ENCODE assay signal across 9 cellular contexts in genomic region chr10:70866424-70866823, GRCh38. TPM values are rescaled to one million over a fixed set of nuclear protein-coding genes. Genes with fewer than 3 reads are reported as not detected.
DNase-seq lines count a peak whose midpoint lies in the region; ATAC-seq, FAIRE-seq and TF ChIP-seq lines count a peak whose summit lies in the region.
"Had no signal": no experiment of that assay in that cellular context is flagged by ENCODE, and none has a peak within 500 bp of the region (broad histone marks: within the 10 kb centered on the region; RNA-seq: fewer than 3 reads in every experiment).

No MANE protein-coding gene starts in this region.

- no peaks in the 10 kb centered on the region for H4K20me1 ChIP-seq in HepG2 (ENCODE audit: insufficient read depth, low read length)

- no peaks in the 10 kb centered on the region for H3K27me3 ChIP-seq in liver (ENCODE audit: control insufficient read depth in 4 of 4, insufficient read depth in 4 of 4, low read length in 3 of 4)
- no peaks in the 10 kb centered on the region; a peak in 1 of 5 replicates for H3K27me3 ChIP-seq in HepG2 (ENCODE audit: control insufficient read depth in 1 of 2, insufficient read depth in 2 of 2, low read length in 2 of 2)
- no peaks in the 10 kb centered on the region for H3K27me3 ChIP-seq in effector memory CD4-positive, alpha-beta T cell (replicated peaks; ENCODE audit: control insufficient read depth, insufficient read depth, low read length, poor library complexity, severe bottlenecking)

- 48% methylated on average over 4 of the region's 4 CpGs for WGBS in liver
- WGBS in HepG2 (ENCODE audit: low lambda C conversion rate), result 94% methylated on average over 4 of the region's 4 CpGs

- H3K4me3 ChIP-seq in liver (ENCODE audit: low read depth in 1 of 3, low read length in 3 of 3) (no peak overlapping the region), HepG2 (replicated peaks in 1 of 3; ENCODE audit: insufficient read depth in 1 of 3, low read depth in 2 of 3, low read length in 3 of 3) (no peak overlapping the region)
- no peak overlapping the region for H3K4me3 ChIP-seq in effector memory CD4-positive, alpha-beta T cell (ENCODE audit: insufficient read depth, low read depth, low read length, poor library complexity, severe bottlenecking)

- H3K4me1 ChIP-seq in liver (ENCODE audit: control insufficient read depth in 4 of 4, insufficient read depth in 4 of 4, low read length in 3 of 4) (peaks cover 1 to 16% (median 11%) of the 10 kb centered on the region in 4 donors), HepG2 (ENCODE audit: insufficient read depth, low read length) (0 out of 2 replicates have a peak, but pooled peaks cover 6% of the 10 kb centered on the region)
- H3K4me1 ChIP-seq in effector memory CD4-positive, alpha-beta T cell (ENCODE audit: control insufficient read depth, insufficient read depth, low read length, poor library complexity, severe bottlenecking), result no peaks in the 10 kb centered on the region

- no peak overlapping the region for H3K4me2 ChIP-seq in HepG2 (ENCODE audit: low read depth, low read length)

- H3K9me3 ChIP-seq in liver (ENCODE audit: control insufficient read depth in 4 of 4, low read length in 3 of 4) (no peaks in the 10 kb centered on the region), HepG2 (ENCODE audit: low read length) (no peaks in the 10 kb centered on the region)
- no peaks in the 10 kb centered on the region for H3K9me3 ChIP-seq in effector memory CD4-positive, alpha-beta T cell (ENCODE audit: control insufficient read depth, low read length)

- no TSS peak for BruUV-seq in HepG2 (replicated peaks; lab: Mats Ljungman, UMichigan)

- no peak for FAIRE-seq in HepG2 (lab: Jason Lieb, UNC)

- POLR2A ChIA-PET in HepG2 (lab: Yijun Ruan, JAX), result no interaction called here

- no peak for TF ChIP-seq RAD21 in liver (IDR thresholded peaks at IDR 0.05)
- TF ChIP-seq RAD21 in HepG2 (CRISPR knock-in tag; IDR thresholded peaks at IDR 0.05), result no peak

- H3K79me2 ChIP-seq in HepG2 (ENCODE audit: insufficient read depth, low read length), result no peaks in the 10 kb centered on the region

- TF ChIP-seq EP300 in HepG2 (IDR thresholded peaks at IDR 0.05; ENCODE audit: low read depth in 2 of 2, low read length in 2 of 2) (no peak), HepG2 (CRISPR knock-in tag; IDR thresholded peaks at IDR 0.05; ENCODE audit: borderline replicate concordance) (no peak)

- H3K36me3 ChIP-seq in liver (ENCODE audit: control insufficient read depth in 4 of 4, insufficient read depth in 3 of 4, low read depth in 1 of 4, low read length in 3 of 4), result peaks cover 4 to 18% (median 7%) of the 10 kb centered on the region in 4 donors
- H3K36me3 ChIP-seq in HepG2 (replicated peaks in 1 of 2; ENCODE audit: control insufficient read depth in 1 of 2, insufficient read depth in 2 of 2, low read length in 2 of 2), result peaks cover 6 to 10% of the 10 kb centered on the region in 2 experiments; a peak in 3 of 5 replicates
- peaks cover 6% of the 10 kb centered on the region for H3K36me3 ChIP-seq in effector memory CD4-positive, alpha-beta T cell (ENCODE audit: control insufficient read depth, insufficient read depth, low read length)

- no peak for TF ChIP-seq POLR2A in HepG2 (IDR thresholded peaks at IDR 0.05; ENCODE audit: insufficient read depth in 1 of 2, low read depth in 2 of 2, low read length in 2 of 2)

- H3K9ac ChIP-seq in liver (ENCODE audit: low read depth in 1 of 2, low read length in 2 of 2), result no peak overlapping the region
- H3K9ac ChIP-seq in HepG2 (ENCODE audit: insufficient read depth, low read depth, low read length), result no peak overlapping the region

- intact Hi-C loops in HepG2 (cut with micrococcal nuclease; ENCODE audit: unreplicated experiment), result no loop called here
- intact Hi-C loops in left colon (cut with DNase I, micrococcal nuclease), result loop anchor here in 1 of 2 donors (5.0 kb wide), 1 partner anchor 54 kb away; no protein-coding TSS in a partner anchor

- no peak overlapping the region for H2AFZ ChIP-seq in HepG2 (ENCODE audit: low read length)

- no peak for TF ChIP-seq CTCF in liver (IDR thresholded peaks at IDR 0.05; ENCODE audit: low read depth, low read length, missing input control)
- TF ChIP-seq CTCF in HepG2 (CRISPR knock-in tag; IDR thresholded peaks at IDR 0.05), result no peak
- no peak for TF ChIP-seq CTCF in VCaP (conservative IDR thresholded peaks at IDR 0.05)

- no peak for ATAC-seq in HepG2
- ATAC-seq in left colon, result peak; percentile 18
- no peak for ATAC-seq in HG03439 (IDR thresholded peaks at IDR 0.05; ENCODE audit: unreplicated experiment)

- H3K27ac ChIP-seq in liver (ENCODE audit: low read depth in 1 of 2, low read length in 2 of 2) (no peak overlapping the region), HepG2 (ENCODE audit: extremely low read length, insufficient read depth, low read length) (no peak overlapping the region), VCaP (peak overlapping the region; percentile 52), caudate nucleus (ENCODE audit: low read depth, low read length) (no peak overlapping the region)
- H3K27ac ChIP-seq in effector memory CD4-positive, alpha-beta T cell (ENCODE audit: insufficient read depth, low read length, poor library complexity, severe bottlenecking), result no peak overlapping the region

- DNase-seq in HepG2 (ENCODE audit: low spot score) (no peak), left colon (no peak), amniotic stem cell (lab: John Stamatoyannopoulos, UW) (no peak), caudate nucleus (lab: John Stamatoyannopoulos, UW) (no peak)
- no peak for DNase-seq in effector memory CD4-positive, alpha-beta T cell
- DNase-seq: endodermal cell had no signal

- CTCF ChIA-PET in HepG2 (lab: Yijun Ruan, JAX; ENCODE audit: low intra/inter-chr PET ratio, low total read pairs), result no interaction called here

- in situ Hi-C loops in HepG2 (cut with HindIII; ENCODE audit: extremely low pct_ligation_motif_present, low pct_unique_long_range_greater_than_20kb), result no loop called here

TF ChIP-seq in liver, 16 proteins besides CTCF, POLR2A, EP300 and RAD21 (continues in another document):
- no peak for TF ChIP-seq NR2F2 (IDR thresholded peaks at IDR 0.05)
- no peak for TF ChIP-seq FOXA1 (IDR thresholded peaks at IDR 0.05)
- TF ChIP-seq YY1 (IDR thresholded peaks at IDR 0.05), result no peak

TF ChIP-seq in HepG2, 621 proteins besides CTCF, POLR2A, EP300 and RAD21 (continues in another document):
- TF ChIP-seq TP53 (CRISPR knock-in tag; conservative IDR thresholded peaks at IDR 0.05), result no peak
- no peak for TF ChIP-seq ZFP36 (IDR thresholded peaks at IDR 0.05; ENCODE audit: borderline replicate concordance, low read depth, low read length, partially characterized antibody)

RNA-seq across cellular contexts. Expression of gene PCBD1, which starts 21.9 kb away (rescaled TPM):
- total RNA-seq in liver, result 10 to 100 TPM; 72.0 to 99.8 TPM
- polyA plus RNA-seq in liver, result 100 to 1,000 TPM; 243 to 458 TPM
- 168 and 177 TPM in 2 replicates for total RNA-seq in HepG2 (2016; rRNA removed; fragmentation: Illumina TruSeq; extraction: Trizol)
- total RNA-seq in HepG2 (2016; cell fraction: cytosol; rRNA removed; fragmentation: Illumina TruSeq; extraction: Trizol; ENCODE audit: low read depth), result 166 and 201 TPM in 2 replicates
- total RNA-seq in HepG2 (2016; cell fraction: insoluble cytoplasmic fraction; rRNA removed; fragmentation: Illumina TruSeq; extraction: Trizol), result 178 and 182 TPM in 2 replicates
- total RNA-seq in HepG2 (2016; cell fraction: membrane; rRNA removed; fragmentation: Illumina TruSeq; extraction: Trizol), result 211 and 254 TPM in 2 replicates
- total RNA-seq in HepG2 (2016; cell fraction: nucleus; rRNA removed; fragmentation: Illumina TruSeq; extraction: Trizol), result 58.9 and 64.6 TPM in 2 replicates
- polyA plus RNA-seq in HepG2 (2011; rRNA removed), result 95.3 and 98.9 TPM in 2 replicates
- polyA plus RNA-seq in HepG2 (2011; cell fraction: cytosol; rRNA removed), result 107 and 123 TPM in 2 replicates
- polyA plus RNA-seq in HepG2 (2011; cell fraction: nucleus; rRNA removed), result 40.3 and 45.6 TPM in 2 replicates
- polyA plus RNA-seq in HepG2 (2012), result 117 and 152 TPM in 2 replicates
- polyA plus RNA-seq in HepG2 (2016; cell fraction: cytosol; fragmentation: Illumina TruSeq; extraction: Trizol; ENCODE audit: low read depth), result 235 and 300 TPM in 2 replicates
- polyA plus RNA-seq in HepG2 (2016; cell fraction: insoluble cytoplasmic fraction; fragmentation: Illumina TruSeq; extraction: Trizol; ENCODE audit: low read depth), result 237 and 249 TPM in 2 replicates
- 271 and 309 TPM in 2 replicates for polyA plus RNA-seq in HepG2 (2016; cell fraction: membrane; fragmentation: Illumina TruSeq; extraction: Trizol; ENCODE audit: low read depth)
- polyA plus RNA-seq in HepG2 (2016; cell fraction: nucleus; fragmentation: Illumina TruSeq; extraction: Trizol; ENCODE audit: insufficient read depth, low read depth), result 131 and 135 TPM in 2 replicates
- 47.4 and 68.6 TPM in 2 replicates for polyA minus RNA-seq in HepG2 (2011; rRNA and poly(A)+ RNA removed; ENCODE audit: low replicate concordance)
- polyA minus RNA-seq in HepG2 (2011; cell fraction: cytosol; rRNA and poly(A)+ RNA removed), result 36.4 and 44.0 TPM in 2 replicates
- polyA minus RNA-seq in HepG2 (2011; cell fraction: nucleus; rRNA and poly(A)+ RNA removed), result 21.6 and 28.6 TPM in 2 replicates
- total RNA-seq in left colon, result 10 to 100 TPM; 67.6 to 78.2 TPM

RNA-seq across cellular contexts. Expression of gene SGPL1, which starts 50.7 kb away (rescaled TPM):
- total RNA-seq in liver (10 to 100 TPM; 20.5 to 37.1 TPM), HepG2 (2016; rRNA removed; fragmentation: Illumina TruSeq; extraction: Trizol) (19.0 and 25.0 TPM in 2 replicates), left colon (10 to 100 TPM; 68.8 to 82.2 TPM)
- polyA plus RNA-seq in liver (10 to 100 TPM; 11.8 to 13.1 TPM), HepG2 (2011; rRNA removed) (15.7 and 17.6 TPM in 2 replicates)
- total RNA-seq in HepG2 (2016; cell fraction: cytosol; rRNA removed; fragmentation: Illumina TruSeq; extraction: Trizol; ENCODE audit: low read depth), result 12.3 and 14.8 TPM in 2 replicates
- 14.5 and 23.0 TPM in 2 replicates for total RNA-seq in HepG2 (2016; cell fraction: insoluble cytoplasmic fraction; rRNA removed; fragmentation: Illumina TruSeq; extraction: Trizol)
- 15.7 and 16.0 TPM in 2 replicates for total RNA-seq in HepG2 (2016; cell fraction: membrane; rRNA removed; fragmentation: Illumina TruSeq; extraction: Trizol)
- 26.9 and 32.2 TPM in 2 replicates for total RNA-seq in HepG2 (2016; cell fraction: nucleus; rRNA removed; fragmentation: Illumina TruSeq; extraction: Trizol)
- 9.8 and 13.8 TPM in 2 replicates for polyA plus RNA-seq in HepG2 (2011; cell fraction: cytosol; rRNA removed)
- 13.8 and 17.5 TPM in 2 replicates for polyA plus RNA-seq in HepG2 (2011; cell fraction: nucleus; rRNA removed)
- 11.1 and 12.6 TPM in 2 replicates for polyA plus RNA-seq in HepG2 (2012)
- polyA plus RNA-seq in HepG2 (2016; cell fraction: cytosol; fragmentation: Illumina TruSeq; extraction: Trizol; ENCODE audit: low read depth), result 2.8 and 3.4 TPM in 2 replicates
- 10.4 TPM in 2 replicates for polyA plus RNA-seq in HepG2 (2016; cell fraction: insoluble cytoplasmic fraction; fragmentation: Illumina TruSeq; extraction: Trizol; ENCODE audit: low read depth)
- 5.2 and 6.0 TPM in 2 replicates for polyA plus RNA-seq in HepG2 (2016; cell fraction: membrane; fragmentation: Illumina TruSeq; extraction: Trizol; ENCODE audit: low read depth)
- polyA plus RNA-seq in HepG2 (2016; cell fraction: nucleus; fragmentation: Illumina TruSeq; extraction: Trizol; ENCODE audit: insufficient read depth, low read depth), result 32.2 and 33.8 TPM in 2 replicates
- 32.9 and 47.1 TPM in 2 replicates for polyA minus RNA-seq in HepG2 (2011; rRNA and poly(A)+ RNA removed; ENCODE audit: low replicate concordance)
- polyA minus RNA-seq in HepG2 (2011; cell fraction: cytosol; rRNA and poly(A)+ RNA removed), result 17.3 and 21.5 TPM in 2 replicates
- 37.6 and 39.2 TPM in 2 replicates for polyA minus RNA-seq in HepG2 (2011; cell fraction: nucleus; rRNA and poly(A)+ RNA removed)
